Comparison of ENCODE assay signal across 1 cellular context in the genomic region with DNA sequence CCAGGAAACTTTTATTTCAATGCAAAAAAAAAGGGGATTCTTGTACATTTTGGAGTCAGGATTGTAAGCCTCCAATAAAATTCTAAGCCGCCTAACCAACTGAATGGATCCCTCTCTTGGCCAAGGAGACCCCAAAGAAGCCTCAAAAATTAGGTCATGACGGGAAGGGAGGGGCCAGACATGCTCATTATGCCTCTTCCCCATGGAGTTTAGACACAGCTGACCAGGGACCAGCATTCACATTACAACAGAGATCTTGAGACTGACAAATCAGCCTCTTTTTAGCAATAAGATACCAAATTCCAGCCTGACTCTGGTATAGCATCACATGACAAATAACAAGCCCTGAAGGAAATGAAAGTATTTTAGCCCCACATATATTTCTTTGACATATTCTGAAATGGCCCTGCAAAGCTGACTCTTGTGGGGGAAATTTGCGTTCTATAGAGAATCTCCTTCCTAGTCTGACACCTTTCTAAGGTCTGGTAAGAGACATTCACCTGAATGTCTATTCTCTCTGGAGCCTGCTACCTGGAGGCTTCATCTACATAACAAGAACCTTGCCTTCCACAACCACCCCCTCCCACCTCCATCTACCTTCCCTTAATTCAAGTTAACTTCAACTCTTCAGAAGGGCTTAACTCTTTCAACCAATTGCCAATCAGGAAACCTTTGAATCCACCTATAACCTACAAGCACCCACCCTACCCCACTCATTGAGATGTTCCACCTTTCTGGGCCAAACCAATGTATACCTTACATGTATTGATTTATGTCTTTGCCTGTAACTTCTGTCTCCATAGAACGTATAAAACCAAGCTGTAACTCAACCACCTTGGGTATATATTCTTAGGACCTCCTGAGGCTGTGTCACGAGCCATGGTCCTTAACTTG.
A peak's percentile ranks its signal among the peaks of the same experiment; 100 is the strongest.
TF ChIP-seq lines count a peak whose summit lies in the region.

No MANE protein-coding gene starts in this region.

TF ChIP-seq in H1, 55 proteins besides CTCF, POLR2A, EP300 and RAD21:
- TF ChIP-seq SP1 (IDR thresholded peaks at IDR 0.05; ENCODE audit: low read depth, low read length) (peak; percentile 44; the same call in 1 of the 2 replicates), SIX5 (IDR thresholded peaks at IDR 0.05; ENCODE audit: low read depth, low read length) (no peak), SIN3A (conservative IDR thresholded peaks at IDR 0.05 in 1 of 2, IDR thresholded peaks at IDR 0.05 in 1 of 2; ENCODE audit: low read depth in 1 of 2, low read length in 2 of 2) (peak in 1 of 2 experiments; percentile 52; a peak in 1 of 4 replicates), ASH2L (IDR thresholded peaks at IDR 0.05; ENCODE audit: low read length) (peak; percentile 61)
TF ChIP-seq in H1: peak in this region for 3.
